In the genomic region with DNA sequence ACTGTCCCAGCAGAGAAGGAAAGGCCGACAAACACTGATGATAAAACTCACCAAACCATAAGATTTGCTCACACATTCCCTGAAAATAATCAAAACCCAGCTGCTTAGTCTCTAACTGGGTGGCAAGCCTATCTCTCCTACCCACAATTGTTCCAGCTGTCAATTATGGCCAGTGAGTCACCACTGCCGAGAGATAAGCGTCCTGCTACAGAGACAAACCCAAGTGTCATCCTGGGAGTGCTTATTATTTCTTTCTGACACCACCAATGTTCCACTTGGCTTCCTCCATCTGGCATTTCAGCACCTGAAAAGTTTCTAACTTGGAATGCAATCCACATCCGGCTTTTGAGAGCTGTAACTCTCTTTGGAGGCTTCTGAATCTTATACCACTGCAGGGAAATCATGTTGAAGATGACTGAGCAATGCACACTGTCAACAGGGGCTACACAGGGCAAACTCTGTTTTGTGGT, we compare ENCODE assay signal across 10 cellular contexts. TPM values are rescaled to one million over a fixed set of nuclear protein-coding genes. Genes with fewer than 3 reads are reported as not detected.
A peak's percentile ranks its signal among the peaks of the same experiment; 100 is the strongest.
DNase-seq lines count a peak whose midpoint lies in the region; ATAC-seq, FAIRE-seq and TF ChIP-seq lines count a peak whose summit lies in the region.
"Had no signal": no experiment of that assay in that cellular context is flagged by ENCODE, and none has a peak within 500 bp of the region (broad histone marks: within the 10 kb centered on the region; RNA-seq: fewer than 3 reads in every experiment).

No MANE protein-coding gene starts in this region.

- peak; percentile 28 to 30; a peak in 2 of 4 replicates for TF ChIP-seq RAD21 in K562 (CRISPR knock-in tag; conservative IDR thresholded peaks at IDR 0.05 in 1 of 2, IDR thresholded peaks at IDR 0.05 in 1 of 2)

- BruUV-seq in K562 (replicated peaks; lab: Mats Ljungman, UMichigan) = no TSS peak

- H3K9me3 ChIP-seq in K562 (replicated peaks; ENCODE audit: control insufficient read depth, insufficient read depth, low read depth, low read length) = no peaks in the 10 kb centered on the region
- H3K9me3 ChIP-seq: neutrophil had no signal

- POLR2A ChIA-PET in K562 (lab: Yijun Ruan, JAX) = interaction anchor here (0.9 to 1.0 kb wide), 3 partner anchors 9 to 17 kb away, joined by 3 read pairs; no protein-coding TSS in a partner anchor

- H3K9me1 ChIP-seq in K562 (ENCODE audit: control insufficient read depth, insufficient read depth, low read length) = no peaks in the 10 kb centered on the region

- H3K9me3 Mint-ChIP-seq in effector memory CD8-positive, alpha-beta T cell = no peaks in the 10 kb centered on the region

- peak; percentile 98 for FAIRE-seq in K562 (lab: Jason Lieb, UNC)

- no peak overlapping the region for H2AFZ ChIP-seq in K562 (ENCODE audit: low read depth, low read length)

- DNase-seq in ELF-1 (ENCODE audit: low read depth, low spot score) (peak; percentile 19), MV-4-11 (lab: John Stamatoyannopoulos, UW) (peak; percentile 93), K562 (ENCODE audit: extremely low read depth in 1 of 4, low spot score in 3 of 4) (peak; percentile 57 to 89 (median 72)), middle frontal gyrus (ENCODE audit: extremely low spot score, low spot score) (peak; percentile 21), DMS79 treated with DMSO at 0.1 percent for 48 hours (lab: John Stamatoyannopoulos, UW) (no peak)
- no peak for DNase-seq in effector memory CD8-positive, alpha-beta T cell
- DNase-seq: cerebellar nuclear complex had no signal

- no peaks in the 10 kb centered on the region for H3K27me3 Mint-ChIP-seq in effector memory CD8-positive, alpha-beta T cell

- H3K27ac Mint-ChIP-seq in effector memory CD8-positive, alpha-beta T cell = peak overlapping the region in 1 of 2 donors; percentile 22

- H4K20me1 ChIP-seq in K562 (replicated peaks; ENCODE audit: control insufficient read depth, insufficient read depth, low read length) = no peaks in the 10 kb centered on the region

- H3K79me2 ChIP-seq in K562 (ENCODE audit: control insufficient read depth, insufficient read depth, low read length) = no peaks in the 10 kb centered on the region

- H3K27me3 ChIP-seq in K562 (ENCODE audit: control insufficient read depth in 2 of 2, insufficient read depth in 2 of 2, low read length in 2 of 2) = no peaks in the 10 kb centered on the region; a peak in 1 of 5 replicates
- H3K27me3 ChIP-seq: neutrophil had no signal

- ATAC-seq in K562 (peak; percentile 99), esophagus mucosa (no peak), GM18517 (IDR thresholded peaks at IDR 0.05; ENCODE audit: unreplicated experiment) (no peak)
- ATAC-seq in effector memory CD8-positive, alpha-beta T cell (replicated peaks) = no peak

- CTCF ChIA-PET in K562 (lab: Yijun Ruan, JAX; ENCODE audit: low intra/inter-chr PET ratio) = no interaction called here

- peak; percentile 92 for TF ChIP-seq EP300 in K562 (IDR thresholded peaks at IDR 0.05; ENCODE audit: low read length)

- peaks cover 0 to 5% of the 10 kb centered on the region in 2 experiments; a peak in 2 of 5 replicates for H3K4me1 ChIP-seq in K562 (replicated peaks in 1 of 2; ENCODE audit: control insufficient read depth in 2 of 2, insufficient read depth in 2 of 2, low read length in 2 of 2)

- H3K27ac ChIP-seq in K562 (ENCODE audit: extremely low read depth, low read depth, low read length) = no peak overlapping the region
- H3K27ac ChIP-seq: neutrophil had no signal

- H3K9ac ChIP-seq in K562 (ENCODE audit: insufficient read depth in 1 of 2, low read depth in 2 of 2, low read length in 2 of 2) = no peak overlapping the region

- H3K4me3 ChIP-seq in K562 = no peak overlapping the region

- H3K36me3 Mint-ChIP-seq in effector memory CD8-positive, alpha-beta T cell (ENCODE audit: insufficient read depth) = no peaks in the 10 kb centered on the region

- no peaks in the 10 kb centered on the region for H3K36me3 ChIP-seq in K562 (ENCODE audit: control insufficient read depth, insufficient read depth, low read length)
- H3K36me3 ChIP-seq: neutrophil had no signal

- 0% methylated on average over 4 of the region's 4 CpGs for WGBS in K562 (ENCODE audit: insufficient coverage, low coverage, missing lambda C conversion rate)

- TF ChIP-seq CTCF in K562 (IDR thresholded peaks at IDR 0.05 in 2 of 3, conservative IDR thresholded peaks at IDR 0.05 in 1 of 3; ENCODE audit: insufficient read depth in 2 of 3, low read depth in 1 of 3, low read length in 3 of 3) = no peak; a peak in 1 of 6 replicates

- in situ Hi-C loops in K562 (cut with MboI) = no loop called here

- peaks cover 0 to 4% of the 10 kb centered on the region in 2 donors for H3K4me1 Mint-ChIP-seq in effector memory CD8-positive, alpha-beta T cell (ENCODE audit: low read depth in 2 of 2)

- no peak overlapping the region for H3K4me3 Mint-ChIP-seq in effector memory CD8-positive, alpha-beta T cell

- intact Hi-C loops in K562 (cut with micrococcal nuclease) = no loop called here

- TF ChIP-seq POLR2A in K562 (conservative IDR thresholded peaks at IDR 0.05) = no peak

- no peak overlapping the region for H3K4me2 ChIP-seq in K562 (ENCODE audit: insufficient read depth, low read length)

TF ChIP-seq in K562, 482 proteins besides CTCF, POLR2A, EP300 and RAD21 (continues in another document):
- TF ChIP-seq ZBED1 (IDR thresholded peaks at IDR 0.05) (0 out of 2 replicates have a peak, but pooled peaks have one; percentile 25), CSDE1 (IDR thresholded peaks at IDR 0.05) (no peak), ARNT (IDR thresholded peaks at IDR 0.05) (peak; percentile 88 to 89; a peak in 3 of 4 replicates), ZNF584 (CRISPR knock-in tag; IDR thresholded peaks at IDR 0.05; ENCODE audit: low read depth) (peak; percentile 85; the same call in 1 of the 2 replicates), ARID2 (IDR thresholded peaks at IDR 0.05) (no peak), ZNF324 (CRISPR knock-in tag; IDR thresholded peaks at IDR 0.05) (no peak), NFE2 (IDR thresholded peaks at IDR 0.05; ENCODE audit: low read depth) (peak; percentile 55; the same call in 1 of the 2 replicates), LCOR (CRISPR knock-in tag; IDR thresholded peaks at IDR 0.05) (peak; percentile 53; the same call in 1 of the 2 replicates), MYC (IDR thresholded peaks at IDR 0.05; ENCODE audit: low read depth, low read length) (peak; percentile 50; the same call in 1 of the 2 replicates), MYC (CRISPR knock-in tag; IDR thresholded peaks at IDR 0.05; ENCODE audit: borderline replicate concordance, low read depth) (no peak), RUNX1 (IDR thresholded peaks at IDR 0.05; ENCODE audit: low read depth) (peak; percentile 94), NCOR1 (IDR thresholded peaks at IDR 0.05) (peak; percentile 96), EGR1 (conservative IDR thresholded peaks at IDR 0.05) (0 out of 2 replicates have a peak, but pooled peaks have one; percentile 23), SMAD4 (CRISPR knock-in tag; conservative IDR thresholded peaks at IDR 0.05) (peak; percentile 96), ESRRA (IDR thresholded peaks at IDR 0.05; ENCODE audit: borderline replicate concordance, low read depth) (peak; percentile 83; the same call in 1 of the 2 replicates), SOX6 (IDR thresholded peaks at IDR 0.05) (peak; percentile 100), MBD2 (IDR thresholded peaks at IDR 0.05; ENCODE audit: borderline replicate concordance, low read depth) (peak; percentile 69), MYNN (IDR thresholded peaks at IDR 0.05) (peak; percentile 90), MYNN (CRISPR knock-in tag; IDR thresholded peaks at IDR 0.05) (no peak), DACH1 (IDR thresholded peaks at IDR 0.05; ENCODE audit: partially characterized antibody) (peak; percentile 96)
- TF ChIP-seq, protein P1, sequence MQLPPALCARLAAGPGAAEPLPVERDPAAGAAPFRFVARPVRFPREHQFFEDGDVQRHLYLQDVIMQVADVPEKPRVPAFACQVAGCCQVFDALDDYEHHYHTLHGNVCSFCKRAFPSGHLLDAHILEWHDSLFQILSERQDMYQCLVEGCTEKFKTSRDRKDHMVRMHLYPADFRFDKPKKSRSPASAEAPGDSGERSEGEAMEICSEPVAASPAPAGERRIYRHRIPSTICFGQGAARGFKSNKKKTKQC (CRISPR knock-in tag; IDR thresholded peaks at IDR 0.05) = no peak
- TF ChIP-seq, protein P2, sequence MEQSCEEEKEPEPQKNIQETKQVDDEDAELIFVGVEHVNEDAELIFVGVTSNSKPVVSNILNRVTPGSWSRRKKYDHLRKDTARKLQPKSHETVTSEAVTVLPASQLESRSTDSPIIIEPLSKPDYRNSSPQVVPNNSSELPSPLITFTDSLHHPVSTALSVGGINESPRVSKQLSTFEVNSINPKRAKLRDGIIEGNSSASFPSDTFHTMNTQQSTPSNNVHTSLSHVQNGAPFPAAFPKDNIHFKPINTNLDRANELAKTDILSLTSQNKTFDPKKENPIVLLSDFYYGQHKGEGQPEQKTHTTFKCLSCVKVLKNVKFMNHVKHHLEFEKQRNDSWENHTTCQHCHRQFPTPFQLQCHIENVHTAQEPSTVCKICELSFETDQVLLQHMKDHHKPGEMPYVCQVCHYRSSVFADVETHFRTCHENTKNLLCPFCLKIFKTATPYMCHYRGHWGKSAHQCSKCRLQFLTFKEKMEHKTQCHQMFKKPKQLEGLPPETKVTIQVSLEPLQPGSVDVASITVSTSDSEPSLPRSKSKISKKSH (CRISPR knock-in tag; IDR thresholded peaks at IDR 0.05) = no peak

RNA-seq across cellular contexts. Expression of a gene that starts 51.5 kb away (rescaled TPM):
- total RNA-seq in K562 (2011; cell fraction: chromatin; rRNA removed; ENCODE audit: low replicate concordance) = not detected in 2 replicates
- total RNA-seq in K562 (2011; cell fraction: nucleolus; rRNA removed) = not detected in 2 replicates
- not detected in 2 replicates for total RNA-seq in K562 (2011; cell fraction: nucleoplasm; rRNA removed)
- total RNA-seq in K562 (2014; rRNA removed) (not detected in 2 replicates), K562 (2014; rRNA removed; fragmentation: Illumina TruSeq; extraction: Trizol) (not detected in 2 replicates), K562 (2015; rRNA removed; fragmentation: Illumina TruSeq; extraction: Trizol) (not detected in 2 replicates), K562 (2021) (not detected in 2 replicates), esophagus mucosa (50.7 TPM)
- polyA plus RNA-seq in K562 (2011; rRNA removed) (not detected in 2 replicates), K562 (2014; fragmentation: Illumina TruSeq; extraction: Trizol) (not detected in 2 replicates), K562 (2014; fragmentation: Nextera tagmentation; extraction: Ambion mirVana) (not detected), K562 (2014; rRNA removed) (not detected in 2 replicates)
- polyA plus RNA-seq in K562 (2011; cell fraction: cytosol; rRNA removed) = not detected in 2 replicates
- polyA plus RNA-seq in K562 (2011; cell fraction: nucleus; rRNA removed) = not detected in 2 replicates
- polyA plus RNA-seq in K562 (2012) = 0.07 TPM in 1 of 2 replicates, not detected in the other
- not detected in 2 replicates for polyA minus RNA-seq in K562 (2011; rRNA and poly(A)+ RNA removed)
- polyA minus RNA-seq in K562 (2011; cell fraction: cytosol; rRNA and poly(A)+ RNA removed) = not detected in 2 replicates
- not detected in 2 replicates for polyA minus RNA-seq in K562 (2011; cell fraction: nucleus; rRNA and poly(A)+ RNA removed)

Comparison
In these comparisons a context has a peak if more than half of its experiments do, and no peak if none do; other contexts are left out.
1. DNase-seq: peak in ELF-1 (single experiment), MV-4-11 (single experiment), K562 (4 of 4) and middle frontal gyrus (single experiment); none in effector memory CD8-positive, alpha-beta T cell (0 of 3) and DMS79 treated with DMSO at 0.1 percent for 48 hours (single experiment).
2. RNA of a gene that starts 51.5 kb away (total RNA-seq): 50.7 TPM in esophagus mucosa (single experiment); not detected in K562; every median in the first group is over 10 times any median in the second.